ENCODE assay signal across 8 cellular contexts in the genomic region with DNA sequence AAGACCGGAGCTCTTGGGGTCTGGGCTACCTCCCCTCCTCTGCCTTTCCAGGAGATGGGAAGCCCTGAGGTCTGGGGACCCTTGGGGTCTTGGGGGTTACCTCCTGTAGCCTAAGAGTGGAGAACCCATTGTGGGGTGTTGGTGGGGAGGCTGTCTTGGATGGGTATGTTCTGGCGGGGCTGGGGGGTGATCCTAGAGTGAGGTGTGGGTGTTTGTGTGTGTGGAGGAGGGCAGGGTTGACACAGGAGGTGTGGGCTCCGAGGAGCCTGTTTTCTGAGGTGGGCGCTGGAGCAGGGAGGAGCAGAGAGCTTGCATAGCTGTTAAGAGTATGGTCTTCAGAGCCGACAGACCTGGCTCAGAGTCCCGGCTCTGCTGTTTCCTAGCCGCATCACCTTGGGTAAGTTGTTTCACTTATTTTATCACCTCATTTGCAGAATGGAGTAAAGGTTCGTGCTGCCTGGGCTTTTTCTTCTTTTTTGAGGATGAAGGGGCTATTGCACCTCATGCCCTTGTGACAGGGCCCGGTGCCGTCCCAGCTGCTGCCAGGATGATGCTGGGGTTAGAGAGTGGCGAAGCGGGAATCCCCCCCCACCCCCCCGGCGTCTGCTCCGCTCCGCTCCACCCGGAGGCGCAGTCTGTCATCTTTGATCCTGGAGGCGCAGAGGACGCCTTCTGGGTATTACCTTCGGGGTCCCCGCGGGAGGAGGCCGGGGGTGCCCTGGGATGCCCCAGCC. TPM values are rescaled to one million over a fixed set of nuclear protein-coding genes. Genes with fewer than 3 reads are reported as not detected.
A peak's percentile ranks its signal among the peaks of the same experiment; 100 is the strongest.
DNase-seq lines count a peak whose midpoint lies in the region; ATAC-seq and TF ChIP-seq lines count a peak whose summit lies in the region.

No MANE protein-coding gene starts in this region.

- POLR2A ChIA-PET in activated CD4-positive, alpha-beta T cell treated with anti-CD3 and anti-CD28 coated beads, Interleukin-2, amount 10 ng/mL, durations not matched to agents 7 days and 5 days (lab: Charles Lee): no interaction called here
- POLR2A ChIA-PET in activated CD4-positive, alpha-beta memory T cell treated with anti-CD3 and anti-CD28 coated beads, Interleukin-2, amount 10 ng/mL, durations not matched to agents 7 days and 5 days (lab: Charles Lee): interaction anchor here (0.6 to 3.6 kb wide), 6 partner anchors 15 to 174 kb away, joined by 3 to 16 read pairs (median 4); a partner anchor contains a TSS

- H3K27me3 ChIP-seq in kidney epithelial cell (ENCODE audit: control insufficient read depth, insufficient read depth, low read length) (no peaks in the 10 kb centered on the region), tibial artery (no peaks in the 10 kb centered on the region)

- peak; percentile 43 for ATAC-seq in HG02885 (IDR thresholded peaks at IDR 0.05; ENCODE audit: poor library complexity, unreplicated experiment)

- H3K9me3 Mint-ChIP-seq in activated CD4-positive, alpha-beta T cell treated with anti-CD3 and anti-CD28 coated beads, Interleukin-2, amount 10 ng/mL, durations not matched to agents 7 days and 5 days: no peaks in the 10 kb centered on the region
- H3K9me3 Mint-ChIP-seq in activated CD4-positive, alpha-beta memory T cell treated with anti-CD3 and anti-CD28 coated beads, Interleukin-2, amount 10 ng/mL, durations not matched to agents 7 days and 5 days: no peaks in the 10 kb centered on the region

- peak overlapping the region; percentile 17 for H3K27ac Mint-ChIP-seq in activated CD4-positive, alpha-beta T cell treated with anti-CD3 and anti-CD28 coated beads, Interleukin-2, amount 10 ng/mL, durations not matched to agents 7 days and 5 days
- H3K27ac Mint-ChIP-seq in activated CD4-positive, alpha-beta memory T cell treated with anti-CD3 and anti-CD28 coated beads, Interleukin-2, amount 10 ng/mL, durations not matched to agents 7 days and 5 days: no peak overlapping the region

- H3K36me3 Mint-ChIP-seq in activated CD4-positive, alpha-beta T cell treated with anti-CD3 and anti-CD28 coated beads, Interleukin-2, amount 10 ng/mL, durations not matched to agents 7 days and 5 days (ENCODE audit: low read depth): peaks cover 2% of the 10 kb centered on the region
- H3K36me3 Mint-ChIP-seq in activated CD4-positive, alpha-beta memory T cell treated with anti-CD3 and anti-CD28 coated beads, Interleukin-2, amount 10 ng/mL, durations not matched to agents 7 days and 5 days (ENCODE audit: low read depth): peaks cover 6% of the 10 kb centered on the region

- no peaks in the 10 kb centered on the region for H3K27me3 Mint-ChIP-seq in activated CD4-positive, alpha-beta T cell treated with anti-CD3 and anti-CD28 coated beads, Interleukin-2, amount 10 ng/mL, durations not matched to agents 7 days and 5 days
- H3K27me3 Mint-ChIP-seq in activated CD4-positive, alpha-beta memory T cell treated with anti-CD3 and anti-CD28 coated beads, Interleukin-2, amount 10 ng/mL, durations not matched to agents 7 days and 5 days: peaks cover 2% of the 10 kb centered on the region

- no peaks in the 10 kb centered on the region for H3K9me3 ChIP-seq in tibial artery

- H3K4me1 ChIP-seq in tibial artery: peaks cover 0 to 56% (median 29%) of the 10 kb centered on the region in 4 donors

- no peak for DNase-seq in activated CD4-positive, alpha-beta T cell treated with anti-CD3 and anti-CD28 coated beads, Interleukin-2, amount 10 ng/mL, durations not matched to agents 7 days and 5 days
- no peak for DNase-seq in activated CD4-positive, alpha-beta T cell treated with anti-CD3 and anti-CD28 coated beads for 48 hours
- no peak for DNase-seq in activated CD4-positive, alpha-beta memory T cell treated with anti-CD3 and anti-CD28 coated beads, Interleukin-2, amount 10 ng/mL, durations not matched to agents 7 days and 5 days
- DNase-seq in kidney epithelial cell (ENCODE audit: low read depth): no peak
- peak in 1 of 2 donors; percentile 62 for DNase-seq in tibial artery
- no peak for DNase-seq in D341Med (ENCODE audit: low spot score)
- DNase-seq in SHP77 (lab: John Stamatoyannopoulos, UW): no peak

- peak overlapping the region; percentile 61 for H3K4me3 Mint-ChIP-seq in activated CD4-positive, alpha-beta T cell treated with anti-CD3 and anti-CD28 coated beads, Interleukin-2, amount 10 ng/mL, durations not matched to agents 7 days and 5 days
- peak overlapping the region; percentile 60 for H3K4me3 Mint-ChIP-seq in activated CD4-positive, alpha-beta memory T cell treated with anti-CD3 and anti-CD28 coated beads, Interleukin-2, amount 10 ng/mL, durations not matched to agents 7 days and 5 days

- intact Hi-C loops in tibial artery (cut with DNase I; ENCODE audit: low total_unique reads): loop anchor here (5.0 kb wide), 1 partner anchor 75 kb away; a partner anchor contains a TSS

- H3K4me1 Mint-ChIP-seq in activated CD4-positive, alpha-beta T cell treated with anti-CD3 and anti-CD28 coated beads, Interleukin-2, amount 10 ng/mL, durations not matched to agents 7 days and 5 days: peaks cover 61% of the 10 kb centered on the region
- H3K4me1 Mint-ChIP-seq in activated CD4-positive, alpha-beta memory T cell treated with anti-CD3 and anti-CD28 coated beads, Interleukin-2, amount 10 ng/mL, durations not matched to agents 7 days and 5 days: peaks cover 44% of the 10 kb centered on the region

- no peak for TF ChIP-seq CTCF in kidney epithelial cell (IDR thresholded peaks at IDR 0.05; ENCODE audit: insufficient read depth, low read length, poor library complexity, severe bottlenecking)
- TF ChIP-seq CTCF in tibial artery (IDR thresholded peaks at IDR 0.05): no peak

- H3K4me3 ChIP-seq in kidney epithelial cell (ENCODE audit: low read depth, low read length) (peak overlapping the region; percentile 34), tibial artery (peak overlapping the region; percentile 60 to 66)

- CTCF ChIA-PET in activated CD4-positive, alpha-beta T cell treated with anti-CD3 and anti-CD28 coated beads, Interleukin-2, amount 10 ng/mL, durations not matched to agents 7 days and 5 days (lab: Charles Lee): interaction anchor here (0.6 to 1.8 kb wide), 10 partner anchors 8 to 174 kb away, joined by 3 to 8 read pairs (median 3); no protein-coding TSS in a partner anchor
- CTCF ChIA-PET in activated CD4-positive, alpha-beta memory T cell treated with anti-CD3 and anti-CD28 coated beads, Interleukin-2, amount 10 ng/mL, durations not matched to agents 7 days and 5 days (lab: Charles Lee): interaction anchor here (0.6 to 1.9 kb wide), 7 partner anchors 13 to 178 kb away, joined by 3 to 8 read pairs (median 5); a partner anchor contains a TSS

- peak overlapping the region; percentile 24 to 52 for H3K27ac ChIP-seq in tibial artery

- no peaks in the 10 kb centered on the region for H3K36me3 ChIP-seq in kidney epithelial cell (ENCODE audit: control insufficient read depth, insufficient read depth, low read length)
- H3K36me3 ChIP-seq in tibial artery: no peaks in the 10 kb centered on the region

RNA-seq across cellular contexts. Expression of a gene that starts 17.2 kb away (rescaled TPM):
- total RNA-seq in activated CD4-positive, alpha-beta T cell treated with anti-CD3 and anti-CD28 coated beads, Interleukin-2, amount 10 ng/mL, durations not matched to agents 7 days and 5 days: 10 to 100 TPM; 17.9 to 18.8 TPM
- 10 to 100 TPM; 10.1 to 10.7 TPM for total RNA-seq in activated CD4-positive, alpha-beta memory T cell treated with anti-CD3 and anti-CD28 coated beads, Interleukin-2, amount 10 ng/mL, durations not matched to agents 7 days and 5 days
- 11.0 and 13.7 TPM in 2 replicates for total RNA-seq in kidney epithelial cell
